1 cellular context compared by ENCODE assay signal in genomic region chr11:34044664-34045485, GRCh38.
TF ChIP-seq lines count a peak whose summit lies in the region.

No MANE protein-coding gene starts in this region.

TF ChIP-seq in H1, 55 proteins besides CTCF, POLR2A, EP300 and RAD21:
- peak; percentile 56 for TF ChIP-seq MAFK (IDR thresholded peaks at IDR 0.05; ENCODE audit: low read depth, low read length)
- no peak for TF ChIP-seq CHD2 (IDR thresholded peaks at IDR 0.05; ENCODE audit: low read length)
- TF ChIP-seq CREB1 (IDR thresholded peaks at IDR 0.05), result no peak
- TF ChIP-seq BACH1 (IDR thresholded peaks at IDR 0.05; ENCODE audit: low read length), result peak; percentile 79
- no peak for TF ChIP-seq RFX5 (IDR thresholded peaks at IDR 0.05; ENCODE audit: borderline replicate concordance, low read depth, low read length)
- no peak for TF ChIP-seq SUZ12 (IDR thresholded peaks at IDR 0.05; ENCODE audit: low read length)
TF ChIP-seq in H1: peak in this region for 2.
